In genomic region chr22:26547426-26547825, GRCh38 we compare ENCODE assay signal across 10 cellular contexts. TPM values are rescaled to one million over a fixed set of nuclear protein-coding genes. Genes with fewer than 3 reads are reported as not detected.
DNase-seq lines count a peak whose midpoint lies in the region; ATAC-seq and TF ChIP-seq lines count a peak whose summit lies in the region.
"Had no signal": no experiment of that assay in that cellular context is flagged by ENCODE, and none has a peak within 500 bp of the region (broad histone marks: within the 10 kb centered on the region; RNA-seq: fewer than 3 reads in every experiment).

No MANE protein-coding gene starts in this region.

- no peaks in the 10 kb centered on the region for H3K9me3 Mint-ChIP-seq in WTC11
- H3K9me3 Mint-ChIP-seq: brain had no signal

- peaks cover 9% of the 10 kb centered on the region for H3K36me3 Mint-ChIP-seq in WTC11
- H3K36me3 Mint-ChIP-seq: brain had no signal

- no peak for ATAC-seq in WTC11
- ATAC-seq in HG02588 (IDR thresholded peaks at IDR 0.05; ENCODE audit: unreplicated experiment), result no peak

- H3K27ac Mint-ChIP-seq in WTC11, result peak overlapping the region; percentile 70

- WGBS in esophagus squamous epithelium, 2 donors, result 33 to 55% methylated on average over 7 of the region's 7 CpGs

- H3K27me3 ChIP-seq in esophagus squamous epithelium, result no peaks in the 10 kb centered on the region

- H3K36me3 ChIP-seq in esophagus squamous epithelium, result peaks cover 0 to 25% (median 0%) of the 10 kb centered on the region in 3 donors

- CTCF ChIA-PET in WTC11 (lab: Charles Lee), result interaction anchor here (0.5 kb wide), 1 partner anchor 183 kb away, joined by 4 read pairs; no protein-coding TSS in a partner anchor

- no peaks in the 10 kb centered on the region for H3K9me3 ChIP-seq in esophagus squamous epithelium

- intact Hi-C loops in esophagus squamous epithelium (cut with DNase I), result no loop called here

- POLR2A ChIA-PET in WTC11 (lab: Charles Lee), result no interaction called here

- peaks cover 14 to 52% (median 17%) of the 10 kb centered on the region in 3 donors for H3K4me1 ChIP-seq in esophagus squamous epithelium

- no peak for TF ChIP-seq POLR2A in esophagus squamous epithelium (IDR thresholded peaks at IDR 0.05)

- H3K4me1 Mint-ChIP-seq in WTC11, result peaks cover 40% of the 10 kb centered on the region

- peak; percentile 26 for DNase-seq in activated T-cell treated with anti-CD3 and anti-CD28 coated beads for 24 hours (ENCODE audit: low read depth)
- DNase-seq in activated T-cell treated with anti-CD3 and anti-CD28 coated beads, Interleukin-2, amount 50 U/mL, for 1 hour, result no peak
- no peak for DNase-seq in WTC11 (ENCODE audit: low spot score)
- no peak for DNase-seq in esophagus squamous epithelium (lab: John Stamatoyannopoulos, UW)
- peak; percentile 3 to 6 for DNase-seq in stimulated activated CD8-positive, alpha-beta memory T cell treated with anti-CD3 and anti-CD28 coated beads, Interleukin-4, amount 100 ng/mL, for 4 hours (ENCODE audit: low read depth in 2 of 2, low spot score in 1 of 2)
- DNase-seq in NCI-H2107 treated with DMSO at 0.1 percent for 48 hours (lab: John Stamatoyannopoulos, UW; ENCODE audit: unreplicated experiment), result no peak
- DNase-seq in anterior cingulate cortex (lab: John Stamatoyannopoulos, UW), result no peak
- DNase-seq: PC-9 had no signal

- H3K4me3 ChIP-seq in esophagus squamous epithelium, result no peak overlapping the region
- H3K4me3 ChIP-seq: PC-9 had no signal

- no peaks in the 10 kb centered on the region; the same call in 1 of the 2 replicates for H3K27me3 Mint-ChIP-seq in WTC11 (ENCODE audit: low read depth)

- TF ChIP-seq CTCF in WTC11 (IDR thresholded peaks at IDR 0.05) (no peak), esophagus squamous epithelium (IDR thresholded peaks at IDR 0.05) (no peak)

- peak overlapping the region in 3 of 4 donors; percentile 1 to 28 (median 7) for H3K27ac ChIP-seq in esophagus squamous epithelium
- H3K27ac ChIP-seq: PC-9 had no signal

- no peak overlapping the region for H3K4me3 Mint-ChIP-seq in WTC11
- H3K4me3 Mint-ChIP-seq: brain had no signal

TF ChIP-seq in WTC11, 78 proteins besides CTCF, POLR2A, EP300 and RAD21 (continues in another document):
- no peak for TF ChIP-seq SMAD3 (CRISPR knock-in tag; IDR thresholded peaks at IDR 0.05; ENCODE audit: borderline replicate concordance)
- no peak for TF ChIP-seq GRHL2 (CRISPR knock-in tag; IDR thresholded peaks at IDR 0.05; ENCODE audit: insufficient replicate concordance, severe bottlenecking)
- TF ChIP-seq IRF2 (CRISPR knock-in tag; IDR thresholded peaks at IDR 0.05; ENCODE audit: borderline replicate concordance, low read depth), result no peak
- TF ChIP-seq, protein P1, sequence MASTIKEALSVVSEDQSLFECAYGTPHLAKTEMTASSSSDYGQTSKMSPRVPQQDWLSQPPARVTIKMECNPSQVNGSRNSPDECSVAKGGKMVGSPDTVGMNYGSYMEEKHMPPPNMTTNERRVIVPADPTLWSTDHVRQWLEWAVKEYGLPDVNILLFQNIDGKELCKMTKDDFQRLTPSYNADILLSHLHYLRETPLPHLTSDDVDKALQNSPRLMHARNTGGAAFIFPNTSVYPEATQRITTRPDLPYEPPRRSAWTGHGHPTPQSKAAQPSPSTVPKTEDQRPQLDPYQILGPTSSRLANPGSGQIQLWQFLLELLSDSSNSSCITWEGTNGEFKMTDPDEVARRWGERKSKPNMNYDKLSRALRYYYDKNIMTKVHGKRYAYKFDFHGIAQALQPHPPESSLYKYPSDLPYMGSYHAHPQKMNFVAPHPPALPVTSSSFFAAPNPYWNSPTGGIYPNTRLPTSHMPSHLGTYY (CRISPR knock-in tag; IDR thresholded peaks at IDR 0.05), result no peak
- TF ChIP-seq ZNF416 (CRISPR knock-in tag; IDR thresholded peaks at IDR 0.05), result no peak
- TF ChIP-seq ZBTB21 (CRISPR knock-in tag; IDR thresholded peaks at IDR 0.05; ENCODE audit: borderline replicate concordance), result no peak
- TF ChIP-seq ZNF281 (CRISPR knock-in tag; IDR thresholded peaks at IDR 0.05), result no peak
- TF ChIP-seq ZNF317 (CRISPR knock-in tag; IDR thresholded peaks at IDR 0.05; ENCODE audit: borderline replicate concordance, low read depth), result no peak
- TF ChIP-seq FOXJ3 (CRISPR knock-in tag; IDR thresholded peaks at IDR 0.05; ENCODE audit: borderline replicate concordance), result no peak
- TF ChIP-seq CREM (CRISPR knock-in tag; IDR thresholded peaks at IDR 0.05), result no peak
- no peak for TF ChIP-seq ZNF671 (CRISPR knock-in tag; IDR thresholded peaks at IDR 0.05)
- TF ChIP-seq ZBTB43 (CRISPR knock-in tag; IDR thresholded peaks at IDR 0.05), result no peak
- TF ChIP-seq ARID4B (CRISPR knock-in tag; IDR thresholded peaks at IDR 0.05; ENCODE audit: borderline replicate concordance), result no peak
- TF ChIP-seq, protein P2, sequence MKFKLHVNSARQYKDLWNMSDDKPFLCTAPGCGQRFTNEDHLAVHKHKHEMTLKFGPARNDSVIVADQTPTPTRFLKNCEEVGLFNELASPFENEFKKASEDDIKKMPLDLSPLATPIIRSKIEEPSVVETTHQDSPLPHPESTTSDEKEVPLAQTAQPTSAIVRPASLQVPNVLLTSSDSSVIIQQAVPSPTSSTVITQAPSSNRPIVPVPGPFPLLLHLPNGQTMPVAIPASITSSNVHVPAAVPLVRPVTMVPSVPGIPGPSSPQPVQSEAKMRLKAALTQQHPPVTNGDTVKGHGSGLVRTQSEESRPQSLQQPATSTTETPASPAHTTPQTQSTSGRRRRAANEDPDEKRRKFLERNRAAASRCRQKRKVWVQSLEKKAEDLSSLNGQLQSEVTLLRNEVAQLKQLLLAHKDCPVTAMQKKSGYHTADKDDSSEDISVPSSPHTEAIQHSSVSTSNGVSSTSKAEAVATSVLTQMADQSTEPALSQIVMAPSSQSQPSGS (CRISPR knock-in tag; IDR thresholded peaks at IDR 0.05; ENCODE audit: borderline replicate concordance, low read depth), result no peak

RNA-seq across cellular contexts. Expression of gene TFIP11, which starts 35.2 kb away (rescaled TPM):
- 24.6 to 26.9 TPM (median 25.7 TPM) in 3 replicates for total RNA-seq in WTC11 (2021)
- total RNA-seq in esophagus squamous epithelium, result 10 to 100 TPM; 21.6 to 27.1 (median 25.8) TPM

RNA-seq across cellular contexts. Expression of gene TPST2, which starts 42.5 kb away (rescaled TPM):
- total RNA-seq in WTC11 (2021) (57.6 to 84.2 TPM (median 75.0 TPM) in 3 replicates), esophagus squamous epithelium (10 to 100 TPM; 27.2 to 40.6 (median 32.5) TPM)

Comparison
In these comparisons a context has a peak if more than half of its experiments do, and no peak if none do; other contexts are left out.
1. DNase-seq: peak in activated T-cell treated with anti-CD3 and anti-CD28 coated beads for 24 hours (single experiment) and stimulated activated CD8-positive, alpha-beta memory T cell treated with anti-CD3 and anti-CD28 coated beads, Interleukin-4, amount 100 ng/mL, for 4 hours (2 of 2); none in activated T-cell treated with anti-CD3 and anti-CD28 coated beads, Interleukin-2, amount 50 U/mL, for 1 hour (single experiment), WTC11 (single experiment), esophagus squamous epithelium (single experiment), NCI-H2107 treated with DMSO at 0.1 percent for 48 hours (single experiment) and anterior cingulate cortex (0 of 58).